Comparison of ENCODE assay signal across 8 cellular contexts in genomic region chr3:11671648-11672100, GRCh38. TPM values are rescaled to one million over a fixed set of nuclear protein-coding genes. Genes with fewer than 3 reads are reported as not detected.
DNase-seq lines count a peak whose midpoint lies in the region; ATAC-seq and TF ChIP-seq lines count a peak whose summit lies in the region.

No MANE protein-coding gene starts in this region.

- H3K27me3 Mint-ChIP-seq in nephron (ENCODE audit: low read depth), result no peaks in the 10 kb centered on the region
- H3K27me3 Mint-ChIP-seq in CD14-positive monocyte (ENCODE audit: low read depth in 3 of 3), result peaks cover 0 to 6% (median 5%) of the 10 kb centered on the region in 3 donors
- H3K27me3 Mint-ChIP-seq in natural killer cell (ENCODE audit: low read depth in 2 of 2), result peaks cover 0 to 13% of the 10 kb centered on the region in 2 donors

- H3K9me3 Mint-ChIP-seq in nephron (no peaks in the 10 kb centered on the region), CD14-positive monocyte (no peaks in the 10 kb centered on the region), natural killer cell (no peaks in the 10 kb centered on the region)

- in situ Hi-C loops in astrocyte of the cerebellum (cut with HindIII; ENCODE audit: low sequenced_read_pairs), result no loop called here

- no peak overlapping the region for H3K4me3 ChIP-seq in astrocyte of the cerebellum (ENCODE audit: low read depth, low read length)

- no peak overlapping the region for H3K4me3 Mint-ChIP-seq in nephron
- no peak overlapping the region for H3K4me3 Mint-ChIP-seq in CD14-positive monocyte
- no peak overlapping the region for H3K4me3 Mint-ChIP-seq in natural killer cell

- H3K4me1 Mint-ChIP-seq in nephron, result peaks cover 19% of the 10 kb centered on the region
- peaks cover 11% of the 10 kb centered on the region for H3K4me1 Mint-ChIP-seq in CD14-positive monocyte
- no peaks in the 10 kb centered on the region for H3K4me1 Mint-ChIP-seq in natural killer cell

- peak; percentile 43 for DNase-seq in astrocyte of the cerebellum (ENCODE audit: low read depth)
- no peak for DNase-seq in CD14-positive monocyte (ENCODE audit: low spot score)
- no peak for DNase-seq in T-helper 9 cell
- DNase-seq in C1 segment of cervical spinal cord (lab: John Stamatoyannopoulos, UW), result no peak
- no peak for DNase-seq in natural killer cell

- H3K36me3 Mint-ChIP-seq in nephron (ENCODE audit: low read depth) (peaks cover 3% of the 10 kb centered on the region), CD14-positive monocyte (no peaks in the 10 kb centered on the region), natural killer cell (no peaks in the 10 kb centered on the region)

- ATAC-seq in GM18505 (IDR thresholded peaks at IDR 0.05; ENCODE audit: unreplicated experiment), result peak; percentile 83
- peak; percentile 63 for ATAC-seq in HG03135 (IDR thresholded peaks at IDR 0.05; ENCODE audit: unreplicated experiment)
- no peak for ATAC-seq in natural killer cell

- intact Hi-C loops in CD14-positive monocyte (cut with micrococcal nuclease), result no loop called here
- intact Hi-C loops in natural killer cell (cut with micrococcal nuclease), result no loop called here

- TF ChIP-seq POLR2A in GM18505 (IDR thresholded peaks at IDR 0.05; ENCODE audit: borderline replicate concordance, extremely low read depth, insufficient read depth, insufficient read length), result no peak

- TF ChIP-seq CTCF in astrocyte of the cerebellum (IDR thresholded peaks at IDR 0.05; ENCODE audit: low read depth, low read length, missing control alignments), result no peak
- TF ChIP-seq CTCF in nephron (IDR thresholded peaks at IDR 0.05; ENCODE audit: unreplicated experiment in 3 of 3), result no peak
- no peak for TF ChIP-seq CTCF in CD14-positive monocyte (IDR thresholded peaks at IDR 0.05)
- no peak for TF ChIP-seq CTCF in natural killer cell (IDR thresholded peaks at IDR 0.05)

- peak overlapping the region in 2 of 3 experiments; percentile 1 to 25 for H3K27ac Mint-ChIP-seq in nephron
- peak overlapping the region in 2 of 7 donors; percentile 64 to 79 for H3K27ac Mint-ChIP-seq in CD14-positive monocyte
- H3K27ac Mint-ChIP-seq in natural killer cell, result no peak overlapping the region

RNA-seq across cellular contexts. Expression of gene VGLL4, which starts 28.0 kb away (rescaled TPM):
- 10 to 100 TPM in 1 of 2 donors, 1 to 10 TPM in 1; 8.5 to 10.0 TPM for polyA plus RNA-seq in CD14-positive monocyte
- 10 to 100 TPM; 29.5 to 42.8 (median 34.6) TPM for total RNA-seq in natural killer cell

Comparison
In these comparisons a context has a peak if more than half of its experiments do, and no peak if none do; other contexts are left out.
1. ATAC-seq: peak in GM18505 (single experiment) and HG03135 (single experiment); none in natural killer cell (0 of 3).
2. H3K27ac Mint-ChIP-seq: peak in nephron (2 of 3); none in natural killer cell (0 of 2).